Comparison of ENCODE assay signal across 22 cellular contexts in the genomic region with DNA sequence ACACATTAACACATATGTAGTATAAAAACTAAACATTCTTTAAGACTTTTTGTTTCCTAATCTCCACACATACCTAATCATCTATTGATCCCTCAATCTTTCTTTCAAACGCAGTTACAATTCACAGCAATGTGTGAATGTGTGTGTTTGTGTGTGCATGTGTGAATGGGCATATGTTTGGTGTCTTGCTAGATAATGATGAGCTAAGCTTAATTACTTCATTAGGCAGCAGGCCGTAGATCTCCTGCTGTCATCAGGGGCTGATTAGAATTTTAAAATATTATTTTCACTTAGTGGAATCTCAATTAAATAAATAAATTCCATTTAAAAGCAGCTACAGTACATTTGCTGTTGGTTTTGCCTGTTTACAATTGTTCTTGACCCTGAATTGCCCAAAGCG.
DNase-seq lines count a peak whose midpoint lies in the region; ATAC-seq, FAIRE-seq and TF ChIP-seq lines count a peak whose summit lies in the region.
"Had no signal": no experiment of that assay in that cellular context is flagged by ENCODE, and none has a peak within 500 bp of the region (broad histone marks: within the 10 kb centered on the region; RNA-seq: fewer than 3 reads in every experiment).

No MANE protein-coding gene starts in this region.

- H3K9me1 ChIP-seq in K562 (ENCODE audit: control insufficient read depth, insufficient read depth, low read length), result no peaks in the 10 kb centered on the region

- H3K27me3 ChIP-seq in K562 (ENCODE audit: control insufficient read depth in 2 of 2, insufficient read depth in 2 of 2, low read length in 2 of 2), result no peaks in the 10 kb centered on the region
- H3K27me3 ChIP-seq: BE2C, BLaER1 had no signal

- no peak overlapping the region for H2AFZ ChIP-seq in K562 (ENCODE audit: low read depth, low read length)

- peaks cover 3 to 8% of the 10 kb centered on the region in 2 donors for H3K9me3 Mint-ChIP-seq in stimulated activated naive B cell treated with anti-CD40 and anti-IgM and Interleukin-4, amounts not matched to agents 10 μg/mL and 1 μg/mL and 100 μg/mL, for 72 hours

- no peak overlapping the region for H3K9ac ChIP-seq in K562 (ENCODE audit: insufficient read depth in 1 of 2, low read depth in 2 of 2, low read length in 2 of 2)
- H3K9ac ChIP-seq: BLaER1 had no signal

- H4K20me1 ChIP-seq in K562 (replicated peaks; ENCODE audit: control insufficient read depth, insufficient read depth, low read length), result no peaks in the 10 kb centered on the region
- H4K20me1 ChIP-seq: BLaER1 had no signal

- TF ChIP-seq CTCF in A549 (IDR thresholded peaks at IDR 0.05) (no peak), D721Med (IDR thresholded peaks at IDR 0.05; ENCODE audit: insufficient read depth, missing control alignments) (no peak), K562 (IDR thresholded peaks at IDR 0.05 in 2 of 3, conservative IDR thresholded peaks at IDR 0.05 in 1 of 3; ENCODE audit: insufficient read depth in 2 of 3, low read depth in 1 of 3, low read length in 3 of 3) (no peak)

- H3K9me3 ChIP-seq in A549 (no peaks in the 10 kb centered on the region), K562 (replicated peaks; ENCODE audit: control insufficient read depth, insufficient read depth, low read depth, low read length) (no peaks in the 10 kb centered on the region)
- H3K9me3 ChIP-seq: BE2C, BLaER1 had no signal

- no peak for TF ChIP-seq POLR2A in A549 (IDR thresholded peaks at IDR 0.05; ENCODE audit: low read length)
- no peak for TF ChIP-seq POLR2A in K562 (conservative IDR thresholded peaks at IDR 0.05)

- TF ChIP-seq EP300 in A549 (IDR thresholded peaks at IDR 0.05), result no peak
- no peak for TF ChIP-seq EP300 in K562 (IDR thresholded peaks at IDR 0.05; ENCODE audit: low read length)

- H3K4me3 ChIP-seq in A549 (no peak overlapping the region), K562 (no peak overlapping the region)
- H3K4me3 ChIP-seq: BLaER1 had no signal

- H3K27me3 Mint-ChIP-seq in stimulated activated naive B cell treated with anti-CD40 and anti-IgM and Interleukin-4, amounts not matched to agents 10 μg/mL and 1 μg/mL and 100 μg/mL, for 72 hours, result no peaks in the 10 kb centered on the region
- H3K27me3 Mint-ChIP-seq: CD4-positive, alpha-beta memory T cell; CD4-positive, CD25-positive, alpha-beta regulatory T cell; CD8-positive, alpha-beta memory T cell had no signal

- no peaks in the 10 kb centered on the region for H3K4me1 Mint-ChIP-seq in stimulated activated naive B cell treated with anti-CD40 and anti-IgM and Interleukin-4, amounts not matched to agents 10 μg/mL and 1 μg/mL and 100 μg/mL, for 72 hours
- H3K4me1 Mint-ChIP-seq: CD14-positive monocyte; CD4-positive, alpha-beta memory T cell; CD4-positive, CD25-positive, alpha-beta regulatory T cell; CD8-positive, alpha-beta memory T cell had no signal

- 45% methylated on average over 3 of the region's 3 CpGs for WGBS in A549 (ENCODE audit: missing lambda C conversion rate)
- 0% methylated on average over 3 of the region's 3 CpGs for WGBS in K562 (ENCODE audit: insufficient coverage, low coverage, missing lambda C conversion rate)

- no peak overlapping the region for H3K27ac Mint-ChIP-seq in stimulated activated naive B cell treated with anti-CD40 and anti-IgM and Interleukin-4, amounts not matched to agents 10 μg/mL and 1 μg/mL and 100 μg/mL, for 72 hours
- H3K27ac Mint-ChIP-seq: CD14-positive monocyte; CD4-positive, alpha-beta memory T cell; CD4-positive, CD25-positive, alpha-beta regulatory T cell; CD8-positive, alpha-beta memory T cell had no signal

- H3K36me3 ChIP-seq in K562 (ENCODE audit: control insufficient read depth, insufficient read depth, low read length), result no peaks in the 10 kb centered on the region
- H3K36me3 ChIP-seq: BE2C, BLaER1 had no signal

- DNase-seq in A549 (ENCODE audit: low read depth in 1 of 2, low spot score in 1 of 2) (no peak), D721Med (ENCODE audit: insufficient read length, low spot score) (no peak), NCI-H82 (lab: John Stamatoyannopoulos, UW) (peak; percentile 39), K562 (ENCODE audit: extremely low read depth in 1 of 4, low spot score in 3 of 4) (no peak), NCI-H1436 treated with DMSO at 0.1 percent for 48 hours (lab: John Stamatoyannopoulos, UW) (no peak), AML-193 (lab: John Stamatoyannopoulos, UW) (no peak)
- DNase-seq in stimulated activated naive B cell treated with anti-CD40 and anti-IgM and Interleukin-4, amounts not matched to agents 10 μg/mL and 1 μg/mL and 100 μg/mL, for 72 hours, result no peak
- DNase-seq: 8988T; BE2C; C1 segment of cervical spinal cord; CD4-positive, alpha-beta memory T cell; CD4-positive, CD25-positive, alpha-beta regulatory T cell; CD8-positive, alpha-beta memory T cell; COR-L47; DMS79 treated with DMSO at 0.1 percent for 48 hours; GF-D8 had no signal

- TF ChIP-seq RAD21 in A549 (conservative IDR thresholded peaks at IDR 0.05 in 1 of 2, IDR thresholded peaks at IDR 0.05 in 1 of 2) (no peak), K562 (CRISPR knock-in tag; conservative IDR thresholded peaks at IDR 0.05 in 1 of 2, IDR thresholded peaks at IDR 0.05 in 1 of 2) (no peak)

- H3K4me2 ChIP-seq in A549 (no peak overlapping the region), K562 (ENCODE audit: insufficient read depth, low read length) (no peak overlapping the region)
- H3K4me2 ChIP-seq: BLaER1 had no signal

- no TSS peak for BruUV-seq in K562 (replicated peaks; lab: Mats Ljungman, UMichigan)

- H3K79me2 ChIP-seq in K562 (ENCODE audit: control insufficient read depth, insufficient read depth, low read length), result no peaks in the 10 kb centered on the region

- H3K27ac ChIP-seq in A549, result no peak overlapping the region
- H3K27ac ChIP-seq in K562 (ENCODE audit: extremely low read depth, low read depth, low read length), result no peak overlapping the region
- H3K27ac ChIP-seq: BLaER1 had no signal

- ATAC-seq in A549 (no peak), K562 (no peak)
- no peak for ATAC-seq in stimulated activated naive B cell treated with anti-CD40 and anti-IgM and Interleukin-4, amounts not matched to agents 10 μg/mL and 1 μg/mL and 100 μg/mL, for 72 hours (replicated peaks)

- no peaks in the 10 kb centered on the region for H3K4me1 ChIP-seq in A549
- H3K4me1 ChIP-seq in K562 (replicated peaks in 1 of 2; ENCODE audit: control insufficient read depth in 2 of 2, insufficient read depth in 2 of 2, low read length in 2 of 2), result no peaks in the 10 kb centered on the region
- H3K4me1 ChIP-seq: BE2C, BLaER1 had no signal

- CTCF ChIA-PET in A549 (lab: Yijun Ruan, JAX) (interaction anchor here (0.6 kb wide), 1 partner anchor 258 kb away, joined by 3 read pairs; no protein-coding TSS in a partner anchor), K562 (lab: Yijun Ruan, JAX; ENCODE audit: low intra/inter-chr PET ratio) (no interaction called here)

- in situ Hi-C loops in K562 (cut with MboI), result no loop called here

- POLR2A ChIA-PET in A549 (lab: Yijun Ruan, JAX) (no interaction called here), K562 (lab: Yijun Ruan, JAX) (no interaction called here)

- intact Hi-C loops in K562 (cut with micrococcal nuclease), result no loop called here

- no peaks in the 10 kb centered on the region for H3K36me3 Mint-ChIP-seq in stimulated activated naive B cell treated with anti-CD40 and anti-IgM and Interleukin-4, amounts not matched to agents 10 μg/mL and 1 μg/mL and 100 μg/mL, for 72 hours
- H3K36me3 Mint-ChIP-seq: CD14-positive monocyte; CD4-positive, alpha-beta memory T cell; CD4-positive, CD25-positive, alpha-beta regulatory T cell; CD8-positive, alpha-beta memory T cell had no signal

- H3K4me3 Mint-ChIP-seq in stimulated activated naive B cell treated with anti-CD40 and anti-IgM and Interleukin-4, amounts not matched to agents 10 μg/mL and 1 μg/mL and 100 μg/mL, for 72 hours, result no peak overlapping the region
- H3K4me3 Mint-ChIP-seq: CD14-positive monocyte; CD4-positive, alpha-beta memory T cell; CD4-positive, CD25-positive, alpha-beta regulatory T cell; CD8-positive, alpha-beta memory T cell had no signal

- FAIRE-seq in A549 (lab: Jason Lieb, UNC) (no peak), D721Med (lab: Jason Lieb, UNC) (peak; percentile 92), K562 (lab: Jason Lieb, UNC) (no peak)
- FAIRE-seq: A204.1, G401.6, GM12891, GM19239 had no signal

TF ChIP-seq in A549, 52 proteins besides CTCF, POLR2A, EP300 and RAD21:
- no peak for TF ChIP-seq EHF (CRISPR knock-in tag; IDR thresholded peaks at IDR 0.05)
- TF ChIP-seq RCOR1 (IDR thresholded peaks at IDR 0.05; ENCODE audit: low read depth, low read length), result no peak
- TF ChIP-seq POLR2AphosphoS2 (conservative IDR thresholded peaks at IDR 0.05; ENCODE audit: low read length), result no peak
- TF ChIP-seq MAFK (IDR thresholded peaks at IDR 0.05; ENCODE audit: partially characterized antibody), result peak; percentile 21
- no peak for TF ChIP-seq ESRRA (IDR thresholded peaks at IDR 0.05; ENCODE audit: borderline replicate concordance, low read length)
- no peak for TF ChIP-seq RARB (CRISPR knock-in tag; IDR thresholded peaks at IDR 0.05)
- TF ChIP-seq TFCP2L1 (CRISPR knock-in tag; IDR thresholded peaks at IDR 0.05), result no peak
- no peak for TF ChIP-seq RFX5 (IDR thresholded peaks at IDR 0.05)

TF ChIP-seq in K562, 482 proteins besides CTCF, POLR2A, EP300 and RAD21:
- TF ChIP-seq MYNN (IDR thresholded peaks at IDR 0.05) (no peak), MYNN (CRISPR knock-in tag; IDR thresholded peaks at IDR 0.05) (no peak), MAFK (IDR thresholded peaks at IDR 0.05; ENCODE audit: low read length) (peak; percentile 8; the same call in 1 of the 2 replicates)
